23 cellular contexts compared by ENCODE assay signal in genomic region chr4:41982716-41983115, GRCh38. TPM values are rescaled to one million over a fixed set of nuclear protein-coding genes. Genes with fewer than 3 reads are reported as not detected.
DNase-seq lines count a peak whose midpoint lies in the region; ATAC-seq, FAIRE-seq and TF ChIP-seq lines count a peak whose summit lies in the region.
"Had no signal": no experiment of that assay in that cellular context is flagged by ENCODE, and none has a peak within 500 bp of the region (broad histone marks: within the 10 kb centered on the region; RNA-seq: fewer than 3 reads in every experiment).

No MANE protein-coding gene starts in this region.

- DNase-seq in GM23338 (ENCODE audit: low spot score) (no peak), H1 (ENCODE audit: low read depth in 1 of 2, low spot score in 2 of 2) (no peak), neural progenitor cell (ENCODE audit: low spot score) (no peak), testis (no peak), NCI-H526 (lab: John Stamatoyannopoulos, UW) (no peak)
- DNase-seq in effector CD4-positive, alpha-beta T cell: no peak
- DNase-seq: AML-193; Caco-2; Calu3; CD4-positive, alpha-beta T cell; CD8-positive, alpha-beta T cell; DMS79 treated with DMSO at 0.1 percent for 48 hours; GF-D8 had no signal

- H4K8ac ChIP-seq in H1 (ENCODE audit: extremely low read depth, insufficient read depth, low read length): no peak overlapping the region

- H3K4me3 ChIP-seq in GM23338 (no peak overlapping the region), H1 (ENCODE audit: extremely low read depth in 1 of 4, insufficient read depth in 2 of 4, low read depth in 3 of 4, low read length in 4 of 4) (no peak overlapping the region), neural progenitor cell (no peak overlapping the region), testis (peak overlapping the region; percentile 49 to 53)
- H3K4me3 ChIP-seq: A549; BLaER1 treated with 17β-estradiol and CSF1 and Interleukin-3, amounts not matched to agents 10 nM and 100 nM had no signal

- H2BK12ac ChIP-seq in H1 (ENCODE audit: low read depth, low read length): peak overlapping the region; percentile 69; the same call in 1 of the 2 replicates

- no peak for FAIRE-seq in H1 (lab: Jason Lieb, UNC)
- FAIRE-seq: A549, D721Med, G401.6, GM12891 had no signal

- POLR2A ChIA-PET in H1 (lab: Charles Lee; ENCODE audit: partially characterized antibody): no interaction called here

- no peak overlapping the region for H3K9ac ChIP-seq in H1 (replicated peaks in 1 of 4; ENCODE audit: extremely low read depth in 1 of 4, low read depth in 3 of 4, low read length in 3 of 4)
- no peak overlapping the region for H3K9ac ChIP-seq in neural progenitor cell
- H3K9ac ChIP-seq: BLaER1 treated with 17β-estradiol and CSF1 and Interleukin-3, amounts not matched to agents 10 nM and 100 nM had no signal

- no peak overlapping the region for H3K4me2 ChIP-seq in GM23338
- no peak overlapping the region for H3K4me2 ChIP-seq in H1 (ENCODE audit: insufficient read depth in 1 of 2, low read depth in 2 of 2, low read length in 2 of 2)
- H3K4me2 ChIP-seq in neural progenitor cell: no peak overlapping the region
- H3K4me2 ChIP-seq: A549; BLaER1 treated with 17β-estradiol and CSF1 and Interleukin-3, amounts not matched to agents 10 nM and 100 nM had no signal

- H3K23ac ChIP-seq in H1 (ENCODE audit: insufficient read length): no peak overlapping the region

- WGBS in H1 (ENCODE audit: extremely low coverage in 1 of 2, insufficient coverage in 1 of 2, insufficient read length in 1 of 2, insufficient replicate concordance in 2 of 2, low coverage in 1 of 2, low lambda C conversion rate in 2 of 2, missing lambda C conversion rate in 1 of 2), 2 experiments: 87% methylated on average over 22 of the region's 22 CpGs; no CpG with 5 or more reads in 1 of the 2 experiments
- WGBS in testis, 2 donors: 49 to 76% methylated on average over 13 to 22 of the region's 22 CpGs

- peak overlapping the region; percentile 64; the same call in 1 of the 2 replicates for H2BK5ac ChIP-seq in H1 (ENCODE audit: low read depth, low read length)

- H3K27me3 Mint-ChIP-seq in GM23338 (ENCODE audit: insufficient read depth, low read depth, poor library complexity) (peaks cover 4% of the 10 kb centered on the region), neural progenitor cell (ENCODE audit: insufficient read depth, low read depth) (no peaks in the 10 kb centered on the region)
- H3K27me3 Mint-ChIP-seq: CD4-positive, alpha-beta T cell had no signal

- peak overlapping the region; percentile 37; the same call in 1 of the 2 replicates for H2BK15ac ChIP-seq in H1 (ENCODE audit: low read length)

- no peaks in the 10 kb centered on the region for H3K36me3 ChIP-seq in GM23338 (ENCODE audit: insufficient read depth)
- H3K36me3 ChIP-seq in H1 (ENCODE audit: control insufficient read depth in 2 of 4, insufficient read depth in 4 of 4, low read length in 3 of 4): no peaks in the 10 kb centered on the region
- H3K36me3 ChIP-seq in neural progenitor cell: no peaks in the 10 kb centered on the region
- H3K36me3 ChIP-seq in testis (ENCODE audit: low read depth, missing control alignments): no peaks in the 10 kb centered on the region
- H3K36me3 ChIP-seq: BLaER1 treated with 17β-estradiol and CSF1 and Interleukin-3, amounts not matched to agents 10 nM and 100 nM had no signal

- H3K4ac ChIP-seq in H1 (replicated peaks; ENCODE audit: insufficient read length, low read depth, low read length): no peak overlapping the region

- H3K27me3 ChIP-seq in GM23338 (ENCODE audit: insufficient read depth): no peaks in the 10 kb centered on the region
- H3K27me3 ChIP-seq in H1 (replicated peaks in 1 of 4; ENCODE audit: control insufficient read depth in 3 of 4, extremely low read depth in 1 of 4, insufficient read depth in 3 of 4, low read length in 3 of 4): no peaks in the 10 kb centered on the region
- H3K27me3 ChIP-seq in neural progenitor cell: no peaks in the 10 kb centered on the region
- no peaks in the 10 kb centered on the region for H3K27me3 ChIP-seq in testis
- H3K27me3 ChIP-seq: BLaER1 treated with 17β-estradiol and CSF1 and Interleukin-3, amounts not matched to agents 10 nM and 100 nM had no signal

- H3K4me1 ChIP-seq in GM23338 (ENCODE audit: insufficient read depth): peaks cover 39% of the 10 kb centered on the region
- peaks cover 0 to 19% (median 7%) of the 10 kb centered on the region in 4 experiments; a peak in 5 of 7 replicates for H3K4me1 ChIP-seq in H1 (replicated peaks in 1 of 4; ENCODE audit: control insufficient read depth in 3 of 4, insufficient read depth in 4 of 4, low read length in 3 of 4)
- no peaks in the 10 kb centered on the region for H3K4me1 ChIP-seq in neural progenitor cell
- no peaks in the 10 kb centered on the region for H3K4me1 ChIP-seq in testis
- H3K4me1 ChIP-seq: A549, Caco-2 had no signal

- H4K5ac ChIP-seq in H1 (ENCODE audit: insufficient read length, low read depth, low read length): no peak overlapping the region

- H3K18ac ChIP-seq in H1 (ENCODE audit: extremely low read depth, low read length): peak overlapping the region; percentile 41; the same call in 1 of the 2 replicates

- H3K79me2 ChIP-seq in GM23338 (replicated peaks; ENCODE audit: insufficient read depth) (no peaks in the 10 kb centered on the region), H1 (ENCODE audit: control insufficient read depth in 1 of 2, insufficient read depth in 2 of 2, low read length in 2 of 2) (no peaks in the 10 kb centered on the region), neural progenitor cell (ENCODE audit: low read depth) (no peaks in the 10 kb centered on the region)

- TF ChIP-seq RAD21 in H1 (IDR thresholded peaks at IDR 0.05 in 1 of 2, conservative IDR thresholded peaks at IDR 0.05 in 1 of 2; ENCODE audit: low read depth in 2 of 2, low read length in 2 of 2): no peak

- H3F3A ChIP-seq in GM23338 (replicated peaks; ENCODE audit: low read depth): no peaks in the 10 kb centered on the region
- H3F3A ChIP-seq in neural progenitor cell (ENCODE audit: low read depth): no peaks in the 10 kb centered on the region

- H3K4me1 Mint-ChIP-seq in GM23338 (peaks cover 49% of the 10 kb centered on the region), neural progenitor cell (no peaks in the 10 kb centered on the region)
- H3K4me1 Mint-ChIP-seq: B cell had no signal

- no peaks in the 10 kb centered on the region for H3K79me1 ChIP-seq in H1 (ENCODE audit: low read depth, low read length)

- no peak; the same call in 2 of the 3 replicates for ATAC-seq in GM23338
- no peak for ATAC-seq in GM21619 (IDR thresholded peaks at IDR 0.05; ENCODE audit: unreplicated experiment)
- ATAC-seq: A549; CD8-positive, alpha-beta T cell had no signal

- H3K23me2 ChIP-seq in H1 (ENCODE audit: low read depth, low read length): no peaks in the 10 kb centered on the region

- H3K27ac Mint-ChIP-seq in GM23338: peak overlapping the region; percentile 38; the same call in 1 of the 2 replicates
- peak overlapping the region; percentile 50 for H3K27ac Mint-ChIP-seq in neural progenitor cell
- H3K27ac Mint-ChIP-seq: B cell; CD4-positive, alpha-beta T cell; CD8-positive, alpha-beta T cell had no signal

- H2BK120ac ChIP-seq in H1 (replicated peaks; ENCODE audit: low read depth, low read length): no peak overlapping the region

- intact Hi-C loops in testis (cut with DNase I; ENCODE audit: low total_unique reads): no loop called here

- H3K36me3 Mint-ChIP-seq in GM23338 (ENCODE audit: low read depth): no peaks in the 10 kb centered on the region; the same call in 2 of the 3 replicates
- no peaks in the 10 kb centered on the region for H3K36me3 Mint-ChIP-seq in neural progenitor cell
- H3K36me3 Mint-ChIP-seq: CD8-positive, alpha-beta T cell had no signal

- TF ChIP-seq POLR2A in H1 (IDR thresholded peaks at IDR 0.05; ENCODE audit: control extremely low read depth in 1 of 2, low read depth in 2 of 2, low read length in 2 of 2) (no peak), testis (IDR thresholded peaks at IDR 0.05) (no peak)

- TF ChIP-seq CTCF in GM23338 (conservative IDR thresholded peaks at IDR 0.05; ENCODE audit: low read depth in 2 of 2) (no peak), H1 (IDR thresholded peaks at IDR 0.05; ENCODE audit: control extremely low read depth in 1 of 3, insufficient read depth in 1 of 3, low read depth in 1 of 3, low read length in 3 of 3) (no peak), neural progenitor cell (IDR thresholded peaks at IDR 0.05) (no peak), testis (IDR thresholded peaks at IDR 0.05) (no peak)

- H3K9me3 Mint-ChIP-seq in GM23338 (no peaks in the 10 kb centered on the region), neural progenitor cell (no peaks in the 10 kb centered on the region)
- H3K9me3 Mint-ChIP-seq: CD4-positive, alpha-beta T cell; CD8-positive, alpha-beta T cell had no signal

- H3K14ac ChIP-seq in H1 (ENCODE audit: insufficient read length): no peak overlapping the region

- no peak overlapping the region for H2AFZ ChIP-seq in GM23338
- no peak overlapping the region for H2AFZ ChIP-seq in H1 (ENCODE audit: low read length)
- no peak overlapping the region for H2AFZ ChIP-seq in neural progenitor cell (replicated peaks)

- H2BK20ac ChIP-seq in H1 (ENCODE audit: low read length): peak overlapping the region; percentile 75; the same call in 1 of the 2 replicates

- H3K9me2 ChIP-seq in GM23338 (ENCODE audit: insufficient read depth): no peaks in the 10 kb centered on the region

- H3K56ac ChIP-seq in H1 (replicated peaks; ENCODE audit: insufficient read length, low read depth, low read length): no peak overlapping the region

- H4K20me1 ChIP-seq in GM23338 (replicated peaks; ENCODE audit: insufficient read depth): no peaks in the 10 kb centered on the region
- no peaks in the 10 kb centered on the region for H4K20me1 ChIP-seq in H1 (replicated peaks in 1 of 2; ENCODE audit: control insufficient read depth in 1 of 2, insufficient read depth in 2 of 2, low read length in 2 of 2)
- H4K20me1 ChIP-seq in neural progenitor cell (ENCODE audit: low read depth): no peaks in the 10 kb centered on the region
- H4K20me1 ChIP-seq: BLaER1 treated with 17β-estradiol and CSF1 and Interleukin-3, amounts not matched to agents 10 nM and 100 nM had no signal

- H3K4me3 Mint-ChIP-seq in GM23338 (no peak overlapping the region), neural progenitor cell (no peak overlapping the region)
- H3K4me3 Mint-ChIP-seq: B cell; CD4-positive, alpha-beta T cell; CD8-positive, alpha-beta T cell had no signal

- H3K27ac ChIP-seq in GM23338 (ENCODE audit: low read depth) (no peak overlapping the region), H1 (ENCODE audit: low read depth, low read length) (no peak overlapping the region), neural progenitor cell (no peak overlapping the region), testis (no peak overlapping the region)
- H3K27ac ChIP-seq: 22Rv1; A549; BLaER1 treated with 17β-estradiol and CSF1 and Interleukin-3, amounts not matched to agents 10 nM and 100 nM; C4-2B had no signal

- no peak overlapping the region for H2AK5ac ChIP-seq in H1 (ENCODE audit: low read depth, low read length)

- peak overlapping the region; percentile 5 for H4K91ac ChIP-seq in H1 (replicated peaks; ENCODE audit: insufficient read length, low read length)

- TF ChIP-seq EP300 in H1 (IDR thresholded peaks at IDR 0.05; ENCODE audit: borderline replicate concordance in 1 of 2, low read depth in 2 of 2, low read length in 2 of 2): no peak

- CTCF ChIA-PET in H1 (lab: Charles Lee; ENCODE audit: partially characterized antibody): no interaction called here

- no peaks in the 10 kb centered on the region for H3K9me3 ChIP-seq in H1 (ENCODE audit: insufficient read depth in 2 of 2, low read depth in 1 of 2, low read length in 1 of 2)
- no peaks in the 10 kb centered on the region for H3K9me3 ChIP-seq in neural progenitor cell (ENCODE audit: low read depth)
- H3K9me3 ChIP-seq in testis: no peaks in the 10 kb centered on the region
- H3K9me3 ChIP-seq: A549; BLaER1 treated with 17β-estradiol and CSF1 and Interleukin-3, amounts not matched to agents 10 nM and 100 nM; Caco-2 had no signal

RNA-seq across cellular contexts. Expression of gene DCAF4L1, which starts 1.2 kb away (rescaled TPM):
- total RNA-seq in GM23338 (2014; rRNA removed; shearing (Covaris generic)): 0.43 and 0.63 TPM in 2 replicates
- polyA plus RNA-seq in GM23338 (2016; fragmentation: Nextera tagmentation; extraction: Ambion mirVana) (0.37 and 0.55 TPM in 2 replicates), H1 (2011; rRNA removed) (0.06 TPM in 2 replicates), testis (ENCODE audit: insufficient read depth, low read depth, low replicate concordance) (33.6 TPM)
- 0.15 and 0.17 TPM in 2 replicates for total RNA-seq in H1 (2021; fragmentation: NEBNext Ultra II Directional; extraction: Animal tissue kit (Norgen Biotek cat#: 25700))
- 0.08 TPM for polyA plus RNA-seq in H1 (2011; cell fraction: cytosol; rRNA removed)
- 0.31 TPM for polyA plus RNA-seq in H1 (2011; cell fraction: nucleus; rRNA removed)
- 0.04 to 0.17 TPM (median 0.09 TPM) in 4 replicates for polyA plus RNA-seq in H1 (2012, experiment 1 of 2)
- not detected for polyA plus RNA-seq in H1 (2012, experiment 2 of 2)
- 0.10 TPM for polyA plus RNA-seq in H1 (2013, experiment 1 of 2)
- 0.06 TPM for polyA plus RNA-seq in H1 (2013, experiment 2 of 2)
- 0.16 and 0.22 TPM in 2 replicates for polyA minus RNA-seq in H1 (2011; rRNA and poly(A)+ RNA removed)
- not detected for polyA minus RNA-seq in H1 (2011; cell fraction: cytosol; rRNA and poly(A)+ RNA removed)
- polyA minus RNA-seq in H1 (2011; cell fraction: nucleus; rRNA and poly(A)+ RNA removed): 0.30 TPM
- total RNA-seq in neural progenitor cell (ENCODE audit: low replicate concordance) (0.06 and 0.17 TPM in 2 replicates), testis (10 to 100 TPM; 57.9 to 65.3 TPM)
- total RNA-seq: A172 had no signal

RNA-seq across cellular contexts. Expression of gene SLC30A9, which starts 7.6 kb away (rescaled TPM):
- 74.6 and 95.4 TPM in 2 replicates for total RNA-seq in GM23338 (2014; rRNA removed; shearing (Covaris generic))
- polyA plus RNA-seq in GM23338 (2016; fragmentation: Nextera tagmentation; extraction: Ambion mirVana) (51.9 and 67.3 TPM in 2 replicates), H1 (2011; rRNA removed) (33.1 and 41.2 TPM in 2 replicates), testis (ENCODE audit: insufficient read depth, low read depth, low replicate concordance) (29.7 TPM)
- total RNA-seq in H1 (2021; fragmentation: NEBNext Ultra II Directional; extraction: Animal tissue kit (Norgen Biotek cat#: 25700)): 67.2 and 71.0 TPM in 2 replicates
- polyA plus RNA-seq in H1 (2011; cell fraction: cytosol; rRNA removed): 49.7 TPM
- 30.7 TPM for polyA plus RNA-seq in H1 (2011; cell fraction: nucleus; rRNA removed)
- 35.8 to 47.3 TPM (median 40.6 TPM) in 4 replicates for polyA plus RNA-seq in H1 (2012, experiment 1 of 2)
- 1.9 TPM for polyA plus RNA-seq in H1 (2012, experiment 2 of 2)
- 31.9 TPM for polyA plus RNA-seq in H1 (2013, experiment 1 of 2)
- polyA plus RNA-seq in H1 (2013, experiment 2 of 2): 35.3 TPM
- polyA minus RNA-seq in H1 (2011; rRNA and poly(A)+ RNA removed): 50.8 and 76.0 TPM in 2 replicates
- 59.6 TPM for polyA minus RNA-seq in H1 (2011; cell fraction: cytosol; rRNA and poly(A)+ RNA removed)
- 73.7 TPM for polyA minus RNA-seq in H1 (2011; cell fraction: nucleus; rRNA and poly(A)+ RNA removed)
- total RNA-seq in neural progenitor cell (ENCODE audit: low replicate concordance) (83.9 and 113 TPM in 2 replicates), testis (10 to 100 TPM; 52.0 to 54.3 TPM)

RNA-seq across cellular contexts. Expression of gene TMEM33, which starts 47.5 kb away (rescaled TPM):
- total RNA-seq in GM23338 (2014; rRNA removed; shearing (Covaris generic)): 117 and 146 TPM in 2 replicates
- 43.5 and 46.2 TPM in 2 replicates for polyA plus RNA-seq in GM23338 (2016; fragmentation: Nextera tagmentation; extraction: Ambion mirVana)
- 86.7 and 94.4 TPM in 2 replicates for total RNA-seq in H1 (2021; fragmentation: NEBNext Ultra II Directional; extraction: Animal tissue kit (Norgen Biotek cat#: 25700))
- polyA plus RNA-seq in H1 (2011; rRNA removed): 72.5 and 86.6 TPM in 2 replicates
- polyA plus RNA-seq in H1 (2011; cell fraction: cytosol; rRNA removed): 51.6 TPM
- 54.2 TPM for polyA plus RNA-seq in H1 (2011; cell fraction: nucleus; rRNA removed)
- polyA plus RNA-seq in H1 (2012, experiment 1 of 2): 32.0 to 50.1 TPM (median 41.5 TPM) in 4 replicates
- polyA plus RNA-seq in H1 (2012, experiment 2 of 2): 13.5 TPM
- 88.9 TPM for polyA plus RNA-seq in H1 (2013, experiment 1 of 2)
- 111 TPM for polyA plus RNA-seq in H1 (2013, experiment 2 of 2)
- polyA minus RNA-seq in H1 (2011; rRNA and poly(A)+ RNA removed): 250 and 322 TPM in 2 replicates
- 84.2 TPM for polyA minus RNA-seq in H1 (2011; cell fraction: cytosol; rRNA and poly(A)+ RNA removed)
- polyA minus RNA-seq in H1 (2011; cell fraction: nucleus; rRNA and poly(A)+ RNA removed): 100 TPM
- total RNA-seq in neural progenitor cell (ENCODE audit: low replicate concordance): 57.4 and 71.9 TPM in 2 replicates
- 10 to 100 TPM; 42.1 to 47.0 TPM for total RNA-seq in testis
- 26.6 TPM for polyA plus RNA-seq in testis (ENCODE audit: insufficient read depth, low read depth, low replicate concordance)

Comparison
In these comparisons a context has a peak if more than half of its experiments do, and no peak if none do; other contexts are left out.
1. H3K4me3 ChIP-seq: peak in testis (2 of 2); none in GM23338 (single experiment), H1 (0 of 4) and neural progenitor cell (single experiment).
2. RNA of gene DCAF4L1, which starts 1.2 kb away (total RNA-seq): 57.9 to 65.3 TPM in testis; 0.43 to 0.63 TPM in GM23338, 0.06 to 0.17 TPM in neural progenitor cell and 0.15 to 0.17 TPM in H1; every median in the first group is over 10 times any median in the second.